In the genomic region with DNA sequence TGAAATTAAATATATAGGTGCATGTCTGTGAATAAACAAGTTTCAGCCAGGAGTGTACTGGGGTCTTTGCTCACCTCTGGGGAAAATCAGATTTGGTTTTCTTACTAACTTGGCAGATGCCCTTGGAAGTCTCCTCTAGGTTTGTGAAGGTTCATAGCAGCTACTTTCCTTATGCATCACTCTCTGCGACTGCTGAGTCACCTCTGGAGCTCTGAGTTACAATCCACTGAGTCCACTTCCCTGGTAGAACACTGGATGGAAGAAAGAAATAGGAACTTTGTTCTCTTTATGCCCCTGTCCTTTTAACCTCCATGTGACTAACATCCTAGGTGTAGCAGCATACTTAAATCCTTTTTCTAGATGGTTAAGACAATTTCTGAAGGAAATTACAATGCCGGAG, we compare ENCODE assay signal across 15 cellular contexts. TPM values are rescaled to one million over a fixed set of nuclear protein-coding genes. Genes with fewer than 3 reads are reported as not detected.
DNase-seq lines count a peak whose midpoint lies in the region; ATAC-seq, FAIRE-seq and TF ChIP-seq lines count a peak whose summit lies in the region.
"Had no signal": no experiment of that assay in that cellular context is flagged by ENCODE, and none has a peak within 500 bp of the region (broad histone marks: within the 10 kb centered on the region; RNA-seq: fewer than 3 reads in every experiment).

No MANE protein-coding gene starts in this region.

- H3K27me3 Mint-ChIP-seq in CD14-positive monocyte (ENCODE audit: low read depth in 3 of 3), result peaks cover 0 to 2% (median 1%) of the 10 kb centered on the region in 3 donors

- DNase-seq in A549 (ENCODE audit: low read depth in 1 of 2, low spot score in 1 of 2) (peak; percentile 28 to 41), EL (peak; percentile 79), RKO (ENCODE audit: low spot score) (peak; percentile 78), fibroblast of mammary gland (ENCODE audit: low read depth) (peak; percentile 83), CD14-positive monocyte (ENCODE audit: low spot score) (no peak), nucleus accumbens (lab: John Stamatoyannopoulos, UW) (no peak)
- DNase-seq: activated naive CD4-positive, alpha-beta T cell treated with anti-CD3 and anti-CD28 coated beads, Interleukin-2, amount 10 ng/mL, durations not matched to agents 7 days and 5 days; Caco-2; effector CD8-positive, alpha-beta T cell; nephron progenitor cell; RPMI8226; WERI-Rb-1 had no signal

- POLR2A ChIA-PET in A549 (lab: Yijun Ruan, JAX), result no interaction called here

- no peak for TF ChIP-seq RAD21 in A549 (conservative IDR thresholded peaks at IDR 0.05 in 1 of 2, IDR thresholded peaks at IDR 0.05 in 1 of 2)

- H3K9me3 ChIP-seq in A549, result no peaks in the 10 kb centered on the region
- H3K9me3 ChIP-seq: Caco-2 had no signal

- H3K4me3 ChIP-seq in A549 (no peak overlapping the region), fibroblast of mammary gland (ENCODE audit: control insufficient read depth, low read depth, low read length) (no peak overlapping the region)

- intact Hi-C loops in CD14-positive monocyte (cut with micrococcal nuclease), result no loop called here

- CTCF ChIA-PET in A549 (lab: Yijun Ruan, JAX), result interaction anchor here (1.0 kb wide), 1 partner anchor 13 kb away, joined by 3 read pairs; no protein-coding TSS in a partner anchor

- H3K4me1 ChIP-seq in A549, result peaks cover 27% of the 10 kb centered on the region
- H3K4me1 ChIP-seq: Caco-2 had no signal

- no peak overlapping the region for H3K4me3 Mint-ChIP-seq in CD14-positive monocyte
- H3K4me3 Mint-ChIP-seq: activated naive CD4-positive, alpha-beta T cell treated with anti-CD3 and anti-CD28 coated beads, Interleukin-2, amount 10 ng/mL, durations not matched to agents 7 days and 5 days; nephron progenitor cell; stimulated activated naive CD8-positive, alpha-beta T cell treated with anti-CD3 and anti-CD28 coated beads, Interleukin-15, Interleukin-2, amounts not matched to agents 100 ng/mL and 50 ng/mL, for 24 hours had no signal

- no peak for TF ChIP-seq EP300 in A549 (IDR thresholded peaks at IDR 0.05)

- peak overlapping the region; percentile 41 to 67; a peak in 5 of 6 replicates for H3K27ac ChIP-seq in A549
- H3K27ac ChIP-seq: WERI-Rb-1 had no signal

- peaks cover 0 to 2% (median 0%) of the 10 kb centered on the region in 7 donors for H3K9me3 Mint-ChIP-seq in CD14-positive monocyte
- H3K9me3 Mint-ChIP-seq: activated naive CD4-positive, alpha-beta T cell treated with anti-CD3 and anti-CD28 coated beads, Interleukin-2, amount 10 ng/mL, durations not matched to agents 7 days and 5 days; nephron progenitor cell; stimulated activated naive CD8-positive, alpha-beta T cell treated with anti-CD3 and anti-CD28 coated beads, Interleukin-15, Interleukin-2, amounts not matched to agents 100 ng/mL and 50 ng/mL, for 24 hours had no signal

- no peak overlapping the region for H3K27ac Mint-ChIP-seq in CD14-positive monocyte
- H3K27ac Mint-ChIP-seq: activated naive CD4-positive, alpha-beta T cell treated with anti-CD3 and anti-CD28 coated beads, Interleukin-2, amount 10 ng/mL, durations not matched to agents 7 days and 5 days; nephron progenitor cell had no signal

- TF ChIP-seq CTCF in A549 (IDR thresholded peaks at IDR 0.05) (no peak), fibroblast of mammary gland (conservative IDR thresholded peaks at IDR 0.05; ENCODE audit: control insufficient read depth, insufficient read depth, low read depth, low read length) (no peak), CD14-positive monocyte (IDR thresholded peaks at IDR 0.05) (no peak)

- peak overlapping the region; percentile 50 for H3K4me2 ChIP-seq in A549

- peaks cover 5% of the 10 kb centered on the region for H3K4me1 Mint-ChIP-seq in CD14-positive monocyte
- H3K4me1 Mint-ChIP-seq: nephron progenitor cell had no signal

- no peaks in the 10 kb centered on the region for H3K36me3 Mint-ChIP-seq in CD14-positive monocyte
- H3K36me3 Mint-ChIP-seq: activated naive CD4-positive, alpha-beta T cell treated with anti-CD3 and anti-CD28 coated beads, Interleukin-2, amount 10 ng/mL, durations not matched to agents 7 days and 5 days had no signal

- FAIRE-seq in A549 (lab: Jason Lieb, UNC), result no peak

- 47% methylated on average over 2 of the region's 2 CpGs for whole genome bisulfite sequencing in A549 (ENCODE audit: missing lambda C conversion rate)

- ATAC-seq in A549 (peak; percentile 74 to 83; a peak in 5 of 6 replicates), GM19328 (IDR thresholded peaks at IDR 0.05; ENCODE audit: unreplicated experiment) (no peak), HG03565 (IDR thresholded peaks at IDR 0.05; ENCODE audit: unreplicated experiment) (no peak)

- TF ChIP-seq POLR2A in A549 (IDR thresholded peaks at IDR 0.05; ENCODE audit: low read length), result no peak

TF ChIP-seq in A549, 52 proteins besides CTCF, POLR2A, EP300 and RAD21:
- no peak for TF ChIP-seq HOXB13 (CRISPR knock-in tag; IDR thresholded peaks at IDR 0.05; ENCODE audit: low read depth)
- peak; percentile 20 for TF ChIP-seq MAFK (IDR thresholded peaks at IDR 0.05; ENCODE audit: partially characterized antibody)

RNA-seq across cellular contexts. Expression of a gene that starts 4.4 kb away (rescaled TPM):
- polyA plus RNA-seq in A549 (2011; rRNA removed) (not detected in 2 replicates), A549 (2017; fragmentation: RNase III; extraction: RNeasy Plus Mini Kit Qiagen cat#74134 plus additional on column Dnase treatment) (0.04 TPM in 1 of 3 replicates, not detected in the others), CD14-positive monocyte (not detected)
- polyA plus RNA-seq in A549 (2012; cell fraction: cytosol; rRNA removed), result not detected in 2 replicates
- polyA plus RNA-seq in A549 (2012; cell fraction: nucleus; rRNA removed), result not detected in 2 replicates
- not detected in 2 replicates for polyA minus RNA-seq in A549 (2011; rRNA and poly(A)+ RNA removed)

Comparison
In these comparisons a context has a peak if more than half of its experiments do, and no peak if none do; other contexts are left out.
1. ATAC-seq: peak in A549 (2 of 2); none in GM19328 (single experiment) and HG03565 (single experiment).
2. DNase-seq: peak in A549 (2 of 2), EL (single experiment), RKO (single experiment) and fibroblast of mammary gland (single experiment); none in CD14-positive monocyte (single experiment) and nucleus accumbens (0 of 56).